In the genomic region with DNA sequence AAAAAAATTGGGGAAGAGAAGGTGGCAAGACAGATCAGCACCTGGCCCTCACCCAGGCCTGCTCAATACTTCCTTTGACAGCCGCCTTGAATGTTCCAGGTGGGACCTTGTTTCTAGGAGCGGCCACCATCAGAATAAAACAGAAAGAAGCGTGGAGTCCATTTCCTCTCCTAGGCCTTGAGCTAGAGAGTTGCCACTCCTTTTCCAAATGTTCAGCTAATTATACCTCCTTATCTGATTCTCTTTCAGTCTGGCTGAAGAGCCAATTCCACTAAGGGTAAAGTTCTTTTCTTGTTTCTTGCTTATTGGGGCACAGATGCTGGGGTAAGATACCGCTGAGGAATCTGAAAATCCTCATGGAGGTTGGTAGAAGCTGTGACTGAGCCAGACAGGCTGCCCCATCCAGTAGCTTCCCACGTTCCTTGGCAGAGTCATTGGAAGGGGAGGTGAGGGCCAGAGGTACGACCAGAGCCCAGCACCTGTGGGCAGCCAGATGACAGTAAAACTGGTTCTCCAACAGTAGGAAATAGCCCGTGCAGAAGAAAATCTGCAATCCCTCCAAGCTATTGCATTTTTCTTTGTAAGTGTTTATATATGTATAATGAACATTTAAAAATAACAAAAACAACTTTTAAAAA, we compare ENCODE assay signal across 13 cellular contexts.
"Had no signal": no experiment of that assay in that cellular context is flagged by ENCODE, and none has a peak within 500 bp of the region (broad histone marks: within the 10 kb centered on the region; RNA-seq: fewer than 3 reads in every experiment).

No MANE protein-coding gene starts in this region.

- H3K9ac ChIP-seq: SK-N-SH had no signal

- H3K4me3 Mint-ChIP-seq: activated naive CD8-positive, alpha-beta T cell treated with anti-CD3 and anti-CD28 coated beads for 36 hours; WTC11 had no signal

- H3K4me1 ChIP-seq: esophagus muscularis mucosa, tibial nerve had no signal

- H3K36me3 Mint-ChIP-seq: activated naive CD8-positive, alpha-beta T cell treated with anti-CD3 and anti-CD28 coated beads for 36 hours; WTC11 had no signal

- H3K27ac Mint-ChIP-seq: activated naive CD8-positive, alpha-beta T cell treated with anti-CD3 and anti-CD28 coated beads for 36 hours; WTC11 had no signal

- ATAC-seq: left ventricle myocardium superior, WTC11 had no signal

- H3K9me3 ChIP-seq: esophagus muscularis mucosa, neutrophil, SK-N-SH, tibial nerve had no signal

- H3K36me3 ChIP-seq: esophagus muscularis mucosa, neutrophil, tibial nerve had no signal

- H3K9me3 Mint-ChIP-seq: activated naive CD8-positive, alpha-beta T cell treated with anti-CD3 and anti-CD28 coated beads for 36 hours; WTC11 had no signal

- H3K4me3 ChIP-seq: dorsolateral prefrontal cortex, esophagus muscularis mucosa, skin epidermis, tibial nerve had no signal

- H3K4me2 ChIP-seq: SK-N-SH had no signal

- H3K4me1 Mint-ChIP-seq: WTC11 had no signal

- DNase-seq: activated CD4-positive, alpha-beta T cell treated with anti-CD3 and anti-CD28 coated beads for 48 hours; activated gamma-delta T cell treated with Interleukin-2 at 50 U/mL for 16 hours; activated naive CD8-positive, alpha-beta T cell treated with anti-CD3 and anti-CD28 coated beads for 36 hours; activated T-cell treated with anti-CD3 and anti-CD28 coated beads, Interleukin-2, amount 50 U/mL, for 48 hours; dorsolateral prefrontal cortex; foreskin fibroblast; left ventricle myocardium superior; SK-N-SH had no signal

- H3K27me3 ChIP-seq: esophagus muscularis mucosa, neutrophil, tibial nerve had no signal

- H3K27ac ChIP-seq: dorsolateral prefrontal cortex, esophagus muscularis mucosa, neutrophil had no signal
